In the genomic region with DNA sequence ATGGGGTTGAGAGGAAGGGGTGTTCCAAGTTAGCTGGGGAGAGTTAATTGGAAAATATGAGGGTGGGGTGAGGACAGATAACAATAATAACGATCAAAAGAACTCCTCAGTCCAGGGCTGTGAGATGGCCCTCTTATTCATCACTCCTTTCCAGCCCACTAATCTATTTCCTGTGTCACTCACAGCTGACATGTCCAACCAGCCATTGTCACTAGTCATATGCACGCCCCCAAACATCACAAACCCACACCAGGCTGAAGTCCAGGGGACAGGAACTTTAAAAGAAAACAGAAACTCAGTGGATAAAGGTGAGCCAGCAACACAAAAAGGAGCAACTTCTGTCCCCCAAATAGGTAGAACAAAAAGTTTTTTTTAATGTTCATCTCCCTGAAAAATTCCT, we compare ENCODE assay signal across 8 cellular contexts. TPM values are rescaled to one million over a fixed set of nuclear protein-coding genes. Genes with fewer than 3 reads are reported as not detected.
DNase-seq lines count a peak whose midpoint lies in the region; ATAC-seq and TF ChIP-seq lines count a peak whose summit lies in the region.

No MANE protein-coding gene starts in this region.

- H3K27me3 ChIP-seq in HUES64 (ENCODE audit: insufficient read depth, low read length) (no peaks in the 10 kb centered on the region), body of pancreas (no peaks in the 10 kb centered on the region), mucosa of rectum (ENCODE audit: control insufficient read depth in 2 of 2, insufficient read depth in 2 of 2, low read length in 2 of 2) (no peaks in the 10 kb centered on the region)

- H3K27ac ChIP-seq in HUES64 (ENCODE audit: low read depth, low read length) (no peak overlapping the region), body of pancreas (no peak overlapping the region), mucosa of rectum (ENCODE audit: low read depth in 2 of 2, low read length in 2 of 2) (no peak overlapping the region)

- intact Hi-C loops in body of pancreas (cut with DNase I), result no loop called here

- TF ChIP-seq POLR2A in body of pancreas (IDR thresholded peaks at IDR 0.05), result no peak

- ATAC-seq in body of pancreas, result no peak
- no peak for ATAC-seq in GM18907 (IDR thresholded peaks at IDR 0.05; ENCODE audit: unreplicated experiment)

- H3K4me1 ChIP-seq in HUES64 (ENCODE audit: insufficient read depth, low read length), result peaks cover 8% of the 10 kb centered on the region; the same call in 1 of the 2 replicates
- H3K4me1 ChIP-seq in body of pancreas, result peaks cover 12% of the 10 kb centered on the region
- peaks cover 13 to 15% of the 10 kb centered on the region in 2 donors for H3K4me1 ChIP-seq in mucosa of rectum (ENCODE audit: control insufficient read depth in 2 of 2, insufficient read depth in 2 of 2, low read length in 2 of 2)

- H3K4me3 ChIP-seq in AG04449 (ENCODE audit: low read depth, low read length) (peak overlapping the region; percentile 95), HUES64 (ENCODE audit: low read length) (peak overlapping the region; percentile 80), body of pancreas (peak overlapping the region; percentile 78 to 91), mucosa of rectum (ENCODE audit: low read length in 2 of 2) (peak overlapping the region; percentile 94 to 99)

- CTCF ChIA-PET in AG04449 (lab: Yijun Ruan, JAX), result interaction anchor here (2.2 to 24.8 kb wide), 5 partner anchors 12 to 31 kb away, joined by 8 to 941 read pairs (median 16); no protein-coding TSS in a partner anchor

- no peaks in the 10 kb centered on the region for H3K36me3 ChIP-seq in HUES64 (ENCODE audit: insufficient read depth, low read length)
- H3K36me3 ChIP-seq in body of pancreas (replicated peaks in 1 of 2; ENCODE audit: insufficient read depth in 1 of 2, low read depth in 2 of 2), result peaks cover 6 to 17% of the 10 kb centered on the region in 2 donors
- peaks cover 32 to 34% of the 10 kb centered on the region in 2 donors for H3K36me3 ChIP-seq in mucosa of rectum (ENCODE audit: control insufficient read depth in 2 of 2, insufficient read depth in 2 of 2, low read length in 2 of 2)

- H3K9me3 ChIP-seq in HUES64 (ENCODE audit: insufficient read depth, low read depth, low read length), result no peaks in the 10 kb centered on the region
- H3K9me3 ChIP-seq in body of pancreas, result no peaks in the 10 kb centered on the region
- H3K9me3 ChIP-seq in mucosa of rectum (ENCODE audit: control insufficient read depth in 2 of 2, low read length in 2 of 2), result no peaks in the 10 kb centered on the region

- DNase-seq in AG04449 (ENCODE audit: low read depth, low spot score) (no peak), body of pancreas (no peak), NCI-H748 treated with DMSO at 0.1 percent for 48 hours (lab: John Stamatoyannopoulos, UW) (no peak), anterior cingulate cortex (lab: John Stamatoyannopoulos, UW) (no peak), hypothalamus (lab: John Stamatoyannopoulos, UW) (no peak)

- WGBS in HUES64, result 55% methylated on average over 2 of the region's 2 CpGs
- 13 to 18% methylated on average over 2 of the region's 2 CpGs for WGBS in body of pancreas, 2 donors

- POLR2A ChIA-PET in AG04449 (lab: Yijun Ruan, JAX), result no interaction called here

- H3K9ac ChIP-seq in HUES64 (ENCODE audit: low read depth, low read length) (no peak overlapping the region), mucosa of rectum (ENCODE audit: low read depth in 1 of 2, low read length in 2 of 2) (no peak overlapping the region)

- TF ChIP-seq CTCF in AG04449 (IDR thresholded peaks at IDR 0.05; ENCODE audit: insufficient read depth, low read length, missing control alignments) (no peak), body of pancreas (IDR thresholded peaks at IDR 0.05) (no peak)

RNA-seq across cellular contexts. Expression of a gene that starts 0.9 kb away (rescaled TPM):
- 12.8 TPM for polyA plus RNA-seq in HUES64 (2013, experiment 1 of 2)
- 20.5 TPM for polyA plus RNA-seq in HUES64 (2013, experiment 2 of 2)
- total RNA-seq in body of pancreas, result 100 to 1,000 TPM; 109 to 153 TPM

RNA-seq across cellular contexts. Expression of a gene that starts 25.4 kb away (rescaled TPM):
- polyA plus RNA-seq in HUES64 (2013, experiment 1 of 2), result not detected
- not detected for polyA plus RNA-seq in HUES64 (2013, experiment 2 of 2)
- not detected for total RNA-seq in body of pancreas

RNA-seq across cellular contexts. Expression of a gene that starts 50.5 kb away (rescaled TPM):
- 408 TPM for polyA plus RNA-seq in HUES64 (2013, experiment 1 of 2)
- 489 TPM for polyA plus RNA-seq in HUES64 (2013, experiment 2 of 2)
- 100 to 1,000 TPM in 1 of 2 donors, 10 to 100 TPM in 1; 94.3 to 143 TPM for total RNA-seq in body of pancreas
